Comparison of ENCODE assay signal across 16 cellular contexts in the genomic region with DNA sequence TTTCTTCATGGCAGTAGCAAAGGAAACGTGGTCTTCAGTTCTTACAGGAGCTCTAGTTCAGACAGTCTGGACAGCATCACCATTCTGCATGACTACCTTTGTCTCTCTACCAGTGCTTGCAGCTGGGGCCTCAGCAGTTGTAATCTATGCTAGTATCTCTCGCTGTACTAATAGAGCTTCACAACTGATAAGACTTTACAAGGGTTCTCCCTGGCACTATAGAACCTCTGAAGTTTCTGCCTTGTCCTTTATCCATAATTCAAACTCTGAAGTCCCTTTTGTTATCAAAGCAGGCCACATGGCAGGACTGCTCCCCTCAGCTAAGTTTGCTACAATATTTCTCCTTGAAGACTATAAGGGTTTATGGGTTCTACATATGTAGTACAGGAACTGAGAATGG.
DNase-seq lines count a peak whose midpoint lies in the region; ATAC-seq, FAIRE-seq and TF ChIP-seq lines count a peak whose summit lies in the region.
"Had no signal": no experiment of that assay in that cellular context is flagged by ENCODE, and none has a peak within 500 bp of the region (broad histone marks: within the 10 kb centered on the region; RNA-seq: fewer than 3 reads in every experiment).

No MANE protein-coding gene starts in this region.

- H3K27me3 Mint-ChIP-seq in neural progenitor cell (ENCODE audit: insufficient read depth, low read depth) = no peaks in the 10 kb centered on the region
- H3K27me3 Mint-ChIP-seq in CD8-positive, alpha-beta memory T cell = no peaks in the 10 kb centered on the region
- H3K27me3 Mint-ChIP-seq: CD4-positive, CD25-positive, alpha-beta regulatory T cell had no signal

- no peak overlapping the region for H3K27ac ChIP-seq in OCI-LY3 (ENCODE audit: low read length)
- no peak overlapping the region for H3K27ac ChIP-seq in GM12878 (ENCODE audit: control insufficient read depth, insufficient read depth)
- H3K27ac ChIP-seq in neural progenitor cell = no peak overlapping the region
- H3K27ac ChIP-seq in CD8-positive, alpha-beta memory T cell (ENCODE audit: low read depth, low read length) = no peak overlapping the region
- H3K27ac ChIP-seq: 22Rv1; BLaER1 treated with 17β-estradiol and CSF1 and Interleukin-3, amounts not matched to agents 10 nM and 100 nM had no signal

- no peak overlapping the region for H3K4me2 ChIP-seq in OCI-LY3 (ENCODE audit: low read length)
- no peak overlapping the region for H3K4me2 ChIP-seq in GM12878 (ENCODE audit: control insufficient read depth, insufficient read depth)
- H3K4me2 ChIP-seq in neural progenitor cell = no peak overlapping the region
- H3K4me2 ChIP-seq: BLaER1 treated with 17β-estradiol and CSF1 and Interleukin-3, amounts not matched to agents 10 nM and 100 nM had no signal

- H4K20me1 ChIP-seq in OCI-LY3 (ENCODE audit: insufficient read depth, low read length) (no peaks in the 10 kb centered on the region), GM12878 (ENCODE audit: control insufficient read depth, insufficient read depth) (no peaks in the 10 kb centered on the region), neural progenitor cell (ENCODE audit: low read depth) (no peaks in the 10 kb centered on the region)
- H4K20me1 ChIP-seq: BLaER1 treated with 17β-estradiol and CSF1 and Interleukin-3, amounts not matched to agents 10 nM and 100 nM had no signal

- H3K36me3 ChIP-seq in OCI-LY3 (replicated peaks; ENCODE audit: low read depth, low read length) (no peaks in the 10 kb centered on the region), GM12878 (ENCODE audit: control insufficient read depth in 2 of 2, insufficient read depth in 2 of 2, low read length in 1 of 2) (no peaks in the 10 kb centered on the region), neural progenitor cell (no peaks in the 10 kb centered on the region)
- H3K36me3 ChIP-seq in CD8-positive, alpha-beta memory T cell (ENCODE audit: insufficient read depth, low read length) = no peaks in the 10 kb centered on the region
- H3K36me3 ChIP-seq: BLaER1 treated with 17β-estradiol and CSF1 and Interleukin-3, amounts not matched to agents 10 nM and 100 nM had no signal

- no peak for TF ChIP-seq EP300 in GM12878 (IDR thresholded peaks at IDR 0.05; ENCODE audit: borderline replicate concordance in 1 of 2, control insufficient read depth in 1 of 2, low read depth in 2 of 2, low read length in 2 of 2)

- no peak for FAIRE-seq in GM12878 (lab: Jason Lieb, UNC)
- FAIRE-seq: GM18507 had no signal

- H3K4me1 Mint-ChIP-seq in neural progenitor cell = no peaks in the 10 kb centered on the region
- no peaks in the 10 kb centered on the region for H3K4me1 Mint-ChIP-seq in CD8-positive, alpha-beta memory T cell
- H3K4me1 Mint-ChIP-seq: CD4-positive, CD25-positive, alpha-beta regulatory T cell had no signal

- POLR2A ChIA-PET in GM12878 (lab: Charles Lee) = no interaction called here
- POLR2A ChIA-PET in CD8-positive, alpha-beta memory T cell (lab: Charles Lee) = no interaction called here

- H3K27me3 ChIP-seq in OCI-LY3 (ENCODE audit: low read depth, low read length) (no peaks in the 10 kb centered on the region), GM12878 (replicated peaks in 1 of 2; ENCODE audit: control insufficient read depth in 2 of 2, insufficient read depth in 2 of 2, low read length in 1 of 2) (no peaks in the 10 kb centered on the region), neural progenitor cell (no peaks in the 10 kb centered on the region)
- no peaks in the 10 kb centered on the region for H3K27me3 ChIP-seq in CD8-positive, alpha-beta memory T cell (ENCODE audit: insufficient read depth, low read length, poor library complexity, severe bottlenecking)
- H3K27me3 ChIP-seq: BLaER1 treated with 17β-estradiol and CSF1 and Interleukin-3, amounts not matched to agents 10 nM and 100 nM had no signal

- no peak overlapping the region for H3K4me3 Mint-ChIP-seq in neural progenitor cell
- no peak overlapping the region for H3K4me3 Mint-ChIP-seq in CD8-positive, alpha-beta memory T cell
- H3K4me3 Mint-ChIP-seq: CD4-positive, CD25-positive, alpha-beta regulatory T cell had no signal

- TF ChIP-seq CTCF in OCI-LY3 (IDR thresholded peaks at IDR 0.05; ENCODE audit: low read depth, low read length) (no peak), GM12878 (IDR thresholded peaks at IDR 0.05 in 2 of 3, conservative IDR thresholded peaks at IDR 0.05 in 1 of 3; ENCODE audit: control insufficient read depth in 2 of 3, extremely low read depth in 1 of 3, insufficient read depth in 1 of 3, low read depth in 3 of 3, low read length in 3 of 3) (no peak), neural progenitor cell (IDR thresholded peaks at IDR 0.05) (no peak)

- H3K4me1 ChIP-seq in OCI-LY3 (ENCODE audit: low read length) (no peaks in the 10 kb centered on the region), GM12878 (ENCODE audit: control insufficient read depth, insufficient read depth, low read length) (no peaks in the 10 kb centered on the region), neural progenitor cell (no peaks in the 10 kb centered on the region)
- H3K4me1 ChIP-seq in CD8-positive, alpha-beta memory T cell (ENCODE audit: insufficient read depth, low read length) = no peaks in the 10 kb centered on the region
- H3K4me1 ChIP-seq: BLaER1 treated with 17β-estradiol and CSF1 and Interleukin-3, amounts not matched to agents 10 nM and 100 nM had no signal

- SMC1A ChIA-PET in GM12878 (lab: Charles Lee; ENCODE audit: uncharacterized antibody, unreplicated experiment) = no interaction called here

- H3K36me3 Mint-ChIP-seq in neural progenitor cell = no peaks in the 10 kb centered on the region
- H3K36me3 Mint-ChIP-seq in CD8-positive, alpha-beta memory T cell = no peaks in the 10 kb centered on the region
- H3K36me3 Mint-ChIP-seq: CD4-positive, CD25-positive, alpha-beta regulatory T cell had no signal

- H3F3A ChIP-seq in neural progenitor cell (ENCODE audit: low read depth) = no peaks in the 10 kb centered on the region

- intact Hi-C loops in GM12878 (cut with micrococcal nuclease; ENCODE audit: unreplicated experiment) = no loop called here

- H3K9ac ChIP-seq in OCI-LY3 (ENCODE audit: low read length) (no peak overlapping the region), GM12878 (ENCODE audit: control insufficient read depth, insufficient read depth, low read length) (no peak overlapping the region), neural progenitor cell (no peak overlapping the region)
- H3K9ac ChIP-seq: BLaER1 treated with 17β-estradiol and CSF1 and Interleukin-3, amounts not matched to agents 10 nM and 100 nM had no signal

- 28% methylated on average over 2 of the region's 2 CpGs for WGBS in GM12878 (ENCODE audit: insufficient coverage, insufficient replicate concordance, low lambda C conversion rate, missing lambda C conversion rate)

- ATAC-seq in GM12878 = 0 out of 3 replicates have a peak, but pooled peaks have one; percentile 21

- CTCF ChIA-PET in GM12878 (lab: Yijun Ruan, JAX) = no interaction called here
- CTCF ChIA-PET in CD8-positive, alpha-beta memory T cell (lab: Charles Lee) = no interaction called here

- no peak for TF ChIP-seq POLR2A in GM12878 (IDR thresholded peaks at IDR 0.05; ENCODE audit: low read depth, low read length)

- no peak overlapping the region for H3K27ac Mint-ChIP-seq in neural progenitor cell
- H3K27ac Mint-ChIP-seq in CD8-positive, alpha-beta memory T cell = no peak overlapping the region
- H3K27ac Mint-ChIP-seq: CD4-positive, CD25-positive, alpha-beta regulatory T cell had no signal

- no peak for TF ChIP-seq RAD21 in GM12878 (IDR thresholded peaks at IDR 0.05; ENCODE audit: insufficient read depth, low read depth, low read length)

- H3K4me3 ChIP-seq in OCI-LY3 (ENCODE audit: low read length) = no peak overlapping the region
- no peak overlapping the region for H3K4me3 ChIP-seq in GM12878
- no peak overlapping the region for H3K4me3 ChIP-seq in neural progenitor cell
- no peak overlapping the region for H3K4me3 ChIP-seq in CD8-positive, alpha-beta memory T cell (ENCODE audit: low read length)
- H3K4me3 ChIP-seq: BLaER1 treated with 17β-estradiol and CSF1 and Interleukin-3, amounts not matched to agents 10 nM and 100 nM had no signal

- H3K9me3 Mint-ChIP-seq in neural progenitor cell = peaks cover 2% of the 10 kb centered on the region
- peaks cover 0 to 22% (median 2%) of the 10 kb centered on the region in 5 donors for H3K9me3 Mint-ChIP-seq in CD8-positive, alpha-beta memory T cell

- peak overlapping the region; percentile 27; the same call in 1 of the 2 replicates for H2AFZ ChIP-seq in OCI-LY3 (ENCODE audit: low read depth, low read length)
- no peak overlapping the region for H2AFZ ChIP-seq in GM12878 (ENCODE audit: control insufficient read depth, low read depth, low read length)
- H2AFZ ChIP-seq in neural progenitor cell (replicated peaks) = peak overlapping the region; percentile 26

- DNase-seq in DMS53 (lab: John Stamatoyannopoulos, UW) = peak; percentile 22
- no peak for DNase-seq in DMS53 treated with DMSO at 0.1 percent for 48 hours (lab: John Stamatoyannopoulos, UW; ENCODE audit: unreplicated experiment)
- no peak for DNase-seq in GM12878 (ENCODE audit: low read depth, low spot score)
- DNase-seq in neural progenitor cell (ENCODE audit: low spot score) = no peak
- no peak for DNase-seq in activated T-cell treated with anti-CD3 and anti-CD28 coated beads, Interleukin-2, amount 50 U/mL, for 1 hour
- DNase-seq in activated CD4-positive, alpha-beta T cell treated with anti-CD3 and anti-CD28 coated beads, Interleukin-2, amount 50 U/mL, for 48 hours = no peak
- no peak for DNase-seq in CD8-positive, alpha-beta memory T cell
- DNase-seq: CD4-positive, CD25-positive, alpha-beta regulatory T cell; DND-41; GF-D8; H7; IMR-90 had no signal

- no TSS peak for BruUV-seq in GM12878 (replicated peaks; lab: Mats Ljungman, UMichigan)

- H3K79me2 ChIP-seq in OCI-LY3 (ENCODE audit: low read length) (no peaks in the 10 kb centered on the region), GM12878 (ENCODE audit: control insufficient read depth, insufficient read depth, low read length) (no peaks in the 10 kb centered on the region), neural progenitor cell (ENCODE audit: low read depth) (no peaks in the 10 kb centered on the region)

- no peaks in the 10 kb centered on the region for H3K9me3 ChIP-seq in OCI-LY3 (ENCODE audit: insufficient read depth, low read length)
- H3K9me3 ChIP-seq in GM12878 (replicated peaks; ENCODE audit: control insufficient read depth, insufficient read depth, low read length) = no peaks in the 10 kb centered on the region
- no peaks in the 10 kb centered on the region for H3K9me3 ChIP-seq in neural progenitor cell (ENCODE audit: low read depth)
- H3K9me3 ChIP-seq in CD8-positive, alpha-beta memory T cell (ENCODE audit: low read length) = no peaks in the 10 kb centered on the region
- H3K9me3 ChIP-seq: BLaER1 treated with 17β-estradiol and CSF1 and Interleukin-3, amounts not matched to agents 10 nM and 100 nM had no signal

- in situ Hi-C loops in GM12878 (cut with MboI) = no loop called here

- RAD21 ChIA-PET in GM12878 (lab: Charles Lee; ENCODE audit: unreplicated experiment) = no interaction called here
